In genomic region chr19:45693168-45693788, GRCh38 we compare ENCODE assay signal across 8 cellular contexts. TPM values are rescaled to one million over a fixed set of nuclear protein-coding genes. Genes with fewer than 3 reads are reported as not detected.
DNase-seq lines count a peak whose midpoint lies in the region; ATAC-seq and TF ChIP-seq lines count a peak whose summit lies in the region.

No MANE protein-coding gene starts in this region.

- TF ChIP-seq CTCF in DND-41 (IDR thresholded peaks at IDR 0.05; ENCODE audit: borderline replicate concordance, extremely low read depth, low read length, poor library complexity, severe bottlenecking), result peak; percentile 95
- peak; percentile 93 for TF ChIP-seq CTCF in left ventricle myocardium inferior (IDR thresholded peaks at IDR 0.05; ENCODE audit: borderline replicate concordance)
- peak; percentile 82 to 90 (median 86) for TF ChIP-seq CTCF in prostate gland (IDR thresholded peaks at IDR 0.05)

- H3K27ac ChIP-seq in DND-41 (ENCODE audit: low read length) (peak overlapping the region; percentile 76), left ventricle myocardium inferior (replicated peaks) (peak overlapping the region; percentile 83), prostate gland (peak overlapping the region; percentile 93 to 96), urinary bladder (ENCODE audit: low read depth) (peak overlapping the region; percentile 81)

- peak overlapping the region; percentile 81 for H2AFZ ChIP-seq in DND-41 (ENCODE audit: low read depth, low read length)

- H3K4me1 ChIP-seq in DND-41 (ENCODE audit: insufficient read depth, low read length) (peaks cover 26% of the 10 kb centered on the region), adipocyte (ENCODE audit: control insufficient read depth, insufficient read depth, low read length) (peaks cover 8% of the 10 kb centered on the region), left ventricle myocardium inferior (peaks cover 28% of the 10 kb centered on the region), prostate gland (replicated peaks) (peaks cover 3% of the 10 kb centered on the region), urinary bladder (ENCODE audit: insufficient read depth) (no peaks in the 10 kb centered on the region)

- H3K4me3 ChIP-seq in DND-41 (ENCODE audit: low read depth in 1 of 2, low read length in 2 of 2) (peak overlapping the region; percentile 64 to 79), adipocyte (ENCODE audit: low read length) (peak overlapping the region; percentile 94), left ventricle myocardium inferior (peak overlapping the region; percentile 73), prostate gland (peak overlapping the region; percentile 71 to 75), urinary bladder (ENCODE audit: low read depth, low read length) (peak overlapping the region; percentile 65)

- no peaks in the 10 kb centered on the region for H3K27me3 ChIP-seq in DND-41 (ENCODE audit: insufficient read depth, low read length, poor library complexity)
- H3K27me3 ChIP-seq in adipocyte (replicated peaks; ENCODE audit: control insufficient read depth, insufficient read depth, low read length), result no peaks in the 10 kb centered on the region
- H3K27me3 ChIP-seq in left ventricle myocardium inferior (ENCODE audit: low read depth), result no peaks in the 10 kb centered on the region
- H3K27me3 ChIP-seq in prostate gland (replicated peaks; ENCODE audit: insufficient read depth), result no peaks in the 10 kb centered on the region

- peaks cover 38% of the 10 kb centered on the region for H3K36me3 ChIP-seq in DND-41 (ENCODE audit: insufficient read depth, low read length)
- H3K36me3 ChIP-seq in adipocyte (ENCODE audit: control insufficient read depth, insufficient read depth, low read length, severe bottlenecking), result peaks cover 4% of the 10 kb centered on the region
- peaks cover 7% of the 10 kb centered on the region for H3K36me3 ChIP-seq in left ventricle myocardium inferior
- H3K36me3 ChIP-seq in prostate gland, result peaks cover 0 to 2% of the 10 kb centered on the region in 2 donors
- H3K36me3 ChIP-seq in urinary bladder (ENCODE audit: insufficient read depth), result peaks cover 3% of the 10 kb centered on the region

- peak overlapping the region; percentile 87 for H3K4me2 ChIP-seq in DND-41 (ENCODE audit: insufficient read depth, low read length)

- no peak for ATAC-seq in DND-41 (ENCODE audit: insufficient read depth, low read depth)
- ATAC-seq in SK-N-SH treated with all-trans-retinoic acid at 6 μM for 48 hours, result peak; percentile 39
- no peak for ATAC-seq in GM21381 (IDR thresholded peaks at IDR 0.05; ENCODE audit: unreplicated experiment)

- peak; percentile 81 for DNase-seq in DND-41
- DNase-seq in LoVo (ENCODE audit: low spot score), result peak; percentile 81
- DNase-seq in adipocyte (ENCODE audit: low read depth), result peak; percentile 95
- peak; percentile 79 for DNase-seq in left ventricle myocardium inferior
- DNase-seq in prostate gland (ENCODE audit: low spot score), result peak; percentile 81

- WGBS in prostate gland, result under 1% methylated on average over 19 of the region's 20 CpGs
- whole genome bisulfite sequencing in urinary bladder, result 2% methylated on average over 20 of the region's 20 CpGs

- H3K79me2 ChIP-seq in DND-41 (ENCODE audit: insufficient read depth, low read length), result peaks cover 42% of the 10 kb centered on the region

- peak overlapping the region; percentile 73 for H3K9ac ChIP-seq in DND-41 (ENCODE audit: low read depth, low read length)
- peak overlapping the region; percentile 90 for H3K9ac ChIP-seq in adipocyte (ENCODE audit: low read length)

- H4K20me1 ChIP-seq in DND-41 (ENCODE audit: insufficient read depth, low read length), result peaks cover 20% of the 10 kb centered on the region

- H3K9me3 ChIP-seq in DND-41 (ENCODE audit: insufficient read depth, low read length, severe bottlenecking) (no peaks in the 10 kb centered on the region), adipocyte (ENCODE audit: control insufficient read depth, low read length) (no peaks in the 10 kb centered on the region), left ventricle myocardium inferior (replicated peaks) (no peaks in the 10 kb centered on the region), prostate gland (no peaks in the 10 kb centered on the region)

- TF ChIP-seq POLR2A in prostate gland (IDR thresholded peaks at IDR 0.05), result no peak

- intact Hi-C loops in left ventricle myocardium inferior (cut with micrococcal nuclease), result no loop called here
- intact Hi-C loops in prostate gland (cut with DNase I), result loop anchor here (2.0 to 5.0 kb wide), 2 partner anchors 24 to 74 kb away; partner anchors contain the start of gene SIX5

TF ChIP-seq in SK-N-SH treated with all-trans-retinoic acid at 6 μM for 48 hours, 23 proteins besides CTCF, POLR2A, EP300 and RAD21:
- TF ChIP-seq TOX (CRISPR knock-in tag; IDR thresholded peaks at IDR 0.05; ENCODE audit: borderline replicate concordance) (no peak), CSRNP3 (CRISPR knock-in tag; IDR thresholded peaks at IDR 0.05) (no peak), BACH2 (CRISPR knock-in tag; IDR thresholded peaks at IDR 0.05; ENCODE audit: borderline replicate concordance) (no peak), PATZ1 (CRISPR knock-in tag; IDR thresholded peaks at IDR 0.05; ENCODE audit: borderline replicate concordance) (no peak), SNAI2 (CRISPR knock-in tag; IDR thresholded peaks at IDR 0.05) (no peak), ZNF70 (CRISPR knock-in tag; IDR thresholded peaks at IDR 0.05) (no peak), ZNF565 (CRISPR knock-in tag; conservative IDR thresholded peaks at IDR 0.05; ENCODE audit: low read depth) (no peak), TSHZ2 (CRISPR knock-in tag; IDR thresholded peaks at IDR 0.05) (no peak), ZNF8 (CRISPR knock-in tag; IDR thresholded peaks at IDR 0.05) (no peak), ARNTL (CRISPR knock-in tag; IDR thresholded peaks at IDR 0.05; ENCODE audit: borderline replicate concordance, low read depth) (no peak), GLIS3 (CRISPR knock-in tag; IDR thresholded peaks at IDR 0.05) (no peak)

RNA-seq across cellular contexts. Expression of gene QPCTL, which starts 0.8 kb away (rescaled TPM):
- 2.2 TPM for total RNA-seq in left ventricle myocardium inferior
- total RNA-seq in prostate gland, result 10 to 100 TPM in 1 of 2 donors, 1 to 10 TPM in 1; 5.2 to 18.4 TPM
- 2.4 TPM for total RNA-seq in urinary bladder
- polyA plus RNA-seq in urinary bladder, result 7.0 TPM

RNA-seq across cellular contexts. Expression of gene SNRPD2, which starts 1.5 kb away (rescaled TPM):
- total RNA-seq in left ventricle myocardium inferior, result 249 TPM
- 100 to 1,000 TPM; 132 to 240 TPM for total RNA-seq in prostate gland
- total RNA-seq in urinary bladder, result 177 TPM
- polyA plus RNA-seq in urinary bladder, result 340 TPM

RNA-seq across cellular contexts. Expression of gene GIPR, which starts 25.3 kb away (rescaled TPM):
- total RNA-seq in left ventricle myocardium inferior (4.7 TPM), prostate gland (1 to 10 TPM; 2.6 to 4.9 TPM), urinary bladder (0.26 TPM)
- polyA plus RNA-seq in urinary bladder, result 0.70 TPM

RNA-seq across cellular contexts. Expression of gene FBXO46, which starts 37.4 kb away (rescaled TPM):
- total RNA-seq in left ventricle myocardium inferior (9.4 TPM), prostate gland (10 to 100 TPM; 21.8 to 26.7 TPM), urinary bladder (4.3 TPM)
- 11.0 TPM for polyA plus RNA-seq in urinary bladder

RNA-seq across cellular contexts. Expression of gene MEIOSIN, which starts 40.0 kb away (rescaled TPM):
- total RNA-seq in left ventricle myocardium inferior (not detected), prostate gland (1 to 10 TPM in 1 of 2 donors, not detected in 1; 1.8 TPM), urinary bladder (not detected)
- polyA plus RNA-seq in urinary bladder, result not detected
